ENCODE assay signal across 25 cellular contexts in genomic region chr10:11521860-11522259, GRCh38.
DNase-seq lines count a peak whose midpoint lies in the region; ATAC-seq, FAIRE-seq and TF ChIP-seq lines count a peak whose summit lies in the region.
"Had no signal": no experiment of that assay in that cellular context is flagged by ENCODE, and none has a peak within 500 bp of the region (broad histone marks: within the 10 kb centered on the region; RNA-seq: fewer than 3 reads in every experiment).

No MANE protein-coding gene starts in this region.

- H3K4me1 ChIP-seq in Karpas-422 (ENCODE audit: low read length) (peaks cover 58% of the 10 kb centered on the region), HepG2 (ENCODE audit: insufficient read depth, low read length) (peaks cover 33% of the 10 kb centered on the region)

- no peak overlapping the region for H3K9ac ChIP-seq in Karpas-422 (ENCODE audit: low read length)
- H3K9ac ChIP-seq in HepG2 (ENCODE audit: insufficient read depth, low read depth, low read length): no peak overlapping the region

- TF ChIP-seq EP300 in HepG2 (IDR thresholded peaks at IDR 0.05; ENCODE audit: low read depth in 2 of 2, low read length in 2 of 2) (no peak), HepG2 (CRISPR knock-in tag; IDR thresholded peaks at IDR 0.05; ENCODE audit: borderline replicate concordance) (no peak)

- TF ChIP-seq CTCF in HepG2 (CRISPR knock-in tag; IDR thresholded peaks at IDR 0.05): no peak

- TF ChIP-seq POLR2A in HepG2 (IDR thresholded peaks at IDR 0.05; ENCODE audit: insufficient read depth in 1 of 2, low read depth in 2 of 2, low read length in 2 of 2): no peak

- intact Hi-C loops in HepG2 (cut with micrococcal nuclease; ENCODE audit: unreplicated experiment): loop anchor here (5.0 kb wide), 1 partner anchor 40 kb away; no protein-coding TSS in a partner anchor

- no peak overlapping the region for H2AFZ ChIP-seq in Karpas-422 (ENCODE audit: low read length)
- no peak overlapping the region for H2AFZ ChIP-seq in HepG2 (ENCODE audit: low read length)
- H2AFZ ChIP-seq: hepatocyte had no signal

- no peak for ATAC-seq in HepG2
- no peak for ATAC-seq in HG02759 (IDR thresholded peaks at IDR 0.05; ENCODE audit: unreplicated experiment)
- no peak for ATAC-seq in HG02852 (IDR thresholded peaks at IDR 0.05; ENCODE audit: unreplicated experiment)
- ATAC-seq: natural killer cell; stimulated activated naive CD8-positive, alpha-beta T cell treated with anti-CD3 and anti-CD28 coated beads, Interleukin-15, amount 100 ng/mL, for 72 hours had no signal

- peaks cover 88% of the 10 kb centered on the region for H3K79me2 ChIP-seq in Karpas-422 (ENCODE audit: low read length)
- peaks cover 6% of the 10 kb centered on the region for H3K79me2 ChIP-seq in HepG2 (ENCODE audit: insufficient read depth, low read length)
- H3K79me2 ChIP-seq: hepatocyte had no signal

- in situ Hi-C loops in HepG2 (cut with HindIII; ENCODE audit: extremely low pct_ligation_motif_present, low pct_unique_long_range_greater_than_20kb): loop anchor here (25.0 kb wide), 1 partner anchor 465 kb away; no protein-coding TSS in a partner anchor

- H3K27ac ChIP-seq in Karpas-422 (ENCODE audit: low read length) (peak overlapping the region; percentile 48), HepG2 (ENCODE audit: extremely low read length, insufficient read depth, low read length) (peak overlapping the region; percentile 44)
- H3K27ac ChIP-seq: esophagus muscularis mucosa, hepatocyte, skin epidermis had no signal

- H3K4me2 ChIP-seq in Karpas-422 (ENCODE audit: low read depth, low read length, poor library complexity, severe bottlenecking) (no peak overlapping the region), HepG2 (ENCODE audit: low read depth, low read length) (no peak overlapping the region)
- H3K4me2 ChIP-seq: hepatocyte had no signal

- BruUV-seq in HepG2 (replicated peaks; lab: Mats Ljungman, UMichigan): no TSS peak

- H3K9me2 ChIP-seq in Karpas-422 (replicated peaks; ENCODE audit: insufficient read depth, low read length): no peaks in the 10 kb centered on the region

- H3K27me3 ChIP-seq in Karpas-422 (ENCODE audit: low read length) (no peaks in the 10 kb centered on the region), HepG2 (ENCODE audit: control insufficient read depth in 1 of 2, insufficient read depth in 2 of 2, low read length in 2 of 2) (no peaks in the 10 kb centered on the region)
- H3K27me3 ChIP-seq: adrenal gland, esophagus muscularis mucosa, hepatocyte had no signal

- H4K20me1 ChIP-seq in Karpas-422 (ENCODE audit: insufficient read depth, low read depth, low read length): no peaks in the 10 kb centered on the region
- no peaks in the 10 kb centered on the region for H4K20me1 ChIP-seq in HepG2 (ENCODE audit: insufficient read depth, low read length)

- H3K36me3 ChIP-seq in Karpas-422 (ENCODE audit: insufficient read depth, low read length) (peaks cover 36% of the 10 kb centered on the region), HepG2 (replicated peaks in 1 of 2; ENCODE audit: control insufficient read depth in 1 of 2, insufficient read depth in 2 of 2, low read length in 2 of 2) (peaks cover 0 to 21% of the 10 kb centered on the region in 2 experiments; a peak in 4 of 5 replicates)
- H3K36me3 ChIP-seq: adrenal gland, esophagus muscularis mucosa had no signal

- no peak for FAIRE-seq in HepG2 (lab: Jason Lieb, UNC)

- H3K4me3 ChIP-seq in Karpas-422 (ENCODE audit: low read length) (no peak overlapping the region), HepG2 (replicated peaks in 1 of 3; ENCODE audit: insufficient read depth in 1 of 3, low read depth in 2 of 3, low read length in 3 of 3) (no peak overlapping the region)
- H3K4me3 ChIP-seq: adrenal gland, esophagus muscularis mucosa, hepatocyte, skin epidermis had no signal

- H3K9me3 ChIP-seq in Karpas-422 (ENCODE audit: low read length): no peaks in the 10 kb centered on the region
- H3K9me3 ChIP-seq in HepG2 (ENCODE audit: low read length): no peaks in the 10 kb centered on the region
- H3K9me3 ChIP-seq: adrenal gland, esophagus muscularis mucosa had no signal

- TF ChIP-seq RAD21 in HepG2 (CRISPR knock-in tag; IDR thresholded peaks at IDR 0.05): no peak

- DNase-seq in EH (ENCODE audit: low read depth): peak; percentile 33
- no peak for DNase-seq in Karpas-422
- DNase-seq in fibroblast of gingiva (ENCODE audit: low read depth): peak; percentile 38
- no peak for DNase-seq in HepG2 (ENCODE audit: low spot score)
- DNase-seq in activated naive CD4-positive, alpha-beta T cell treated with Interleukin-2 at 50 U/mL for 16 hours: no peak
- DNase-seq in cerebellar nuclear complex (lab: John Stamatoyannopoulos, UW): no peak
- DNase-seq: activated CD4-positive, alpha-beta T cell treated with anti-CD3 and anti-CD28 coated beads, Interleukin-2, amount 10 ng/mL, durations not matched to agents 7 days and 5 days; activated CD8-positive, alpha-beta memory T cell treated with anti-CD3 and anti-CD28 coated beads, Interleukin-2, amount 50 U/mL, for 48 hours; activated effector memory CD4-positive, alpha-beta T cell treated with Interleukin-2 at 50 U/mL for 16 hours; CD8-positive, alpha-beta memory T cell; DND-41; mesendoderm; natural killer cell; NCI-H2081 treated with DMSO at 0.1 percent for 48 hours; NCI-H524; SHP77; stimulated activated CD4-positive, alpha-beta T cell treated with anti-CD3 and anti-CD28 coated beads, Interleukin-2, amount 100 ng/mL, for 48 hours; stimulated activated naive CD8-positive, alpha-beta T cell treated with anti-CD3 and anti-CD28 coated beads, Interleukin-15, amount 100 ng/mL, for 72 hours; trophoblast cell had no signal

- CTCF ChIA-PET in HepG2 (lab: Yijun Ruan, JAX; ENCODE audit: low intra/inter-chr PET ratio, low total read pairs): no interaction called here

- POLR2A ChIA-PET in HepG2 (lab: Yijun Ruan, JAX): interaction anchor here (2.0 kb wide), 1 partner anchor 193 kb away, joined by 10 read pairs; no protein-coding TSS in a partner anchor

TF ChIP-seq in HepG2, 621 proteins besides CTCF, POLR2A, EP300 and RAD21:
- no peak for TF ChIP-seq TBL1XR1 (IDR thresholded peaks at IDR 0.05; ENCODE audit: borderline replicate concordance, low read length, partially characterized antibody)
- no peak for TF ChIP-seq MLLT10 (CRISPR knock-in tag; IDR thresholded peaks at IDR 0.05)
- TF ChIP-seq CEBPB (IDR thresholded peaks at IDR 0.05; ENCODE audit: borderline replicate concordance, low read depth, low read length): peak; percentile 47; the same call in 1 of the 2 replicates

Comparison
In these comparisons a context has a peak if more than half of its experiments do, and no peak if none do; other contexts are left out.
1. DNase-seq: peak in EH (single experiment) and fibroblast of gingiva (single experiment); none in Karpas-422 (single experiment), HepG2 (single experiment), activated naive CD4-positive, alpha-beta T cell treated with Interleukin-2 at 50 U/mL for 16 hours (single experiment) and cerebellar nuclear complex (0 of 2).